ENCODE assay signal across 1 cellular context in genomic region chr17:49788443-49789277, GRCh38.
TF ChIP-seq lines count a peak whose summit lies in the region.

KAT7 (plus strand) TSS chr17:49788681; CDS start chr17:49788835, 154 bp downstream.

TF ChIP-seq in HepG2, 621 proteins besides CTCF, POLR2A, EP300 and RAD21 (continued from another document and continues in another):
- TF ChIP-seq FOXP4 (CRISPR knock-in tag; IDR thresholded peaks at IDR 0.05) (peak; percentile 4; the same call in 1 of the 2 replicates), ZNF33B (CRISPR knock-in tag; IDR thresholded peaks at IDR 0.05) (peak; percentile 94), RBAK (CRISPR knock-in tag; IDR thresholded peaks at IDR 0.05) (no peak), ZNF460 (CRISPR knock-in tag; IDR thresholded peaks at IDR 0.05; ENCODE audit: borderline replicate concordance) (no peak), ZNF784 (CRISPR knock-in tag; IDR thresholded peaks at IDR 0.05; ENCODE audit: borderline replicate concordance) (peak; percentile 58), SMAD9 (CRISPR knock-in tag; IDR thresholded peaks at IDR 0.05) (no peak), ZNF431 (CRISPR knock-in tag; IDR thresholded peaks at IDR 0.05; ENCODE audit: borderline replicate concordance, low read depth) (peak; percentile 18; the same call in 1 of the 2 replicates), ZNF615 (CRISPR knock-in tag; IDR thresholded peaks at IDR 0.05; ENCODE audit: borderline replicate concordance) (no peak), ZFY (CRISPR knock-in tag; IDR thresholded peaks at IDR 0.05) (peak; percentile 98), SP140L (CRISPR knock-in tag; IDR thresholded peaks at IDR 0.05; ENCODE audit: borderline replicate concordance) (no peak; the same call in 1 of the 2 replicates), SCMH1 (CRISPR knock-in tag; IDR thresholded peaks at IDR 0.05; ENCODE audit: borderline replicate concordance) (no peak), ZNF644 (CRISPR knock-in tag; IDR thresholded peaks at IDR 0.05; ENCODE audit: low read depth) (peak; percentile 85), MYC (CRISPR knock-in tag; IDR thresholded peaks at IDR 0.05; ENCODE audit: borderline replicate concordance) (peak; percentile 88), RFXANK (CRISPR knock-in tag; IDR thresholded peaks at IDR 0.05) (no peak; the same call in 1 of the 2 replicates), ZNF446 (CRISPR knock-in tag; IDR thresholded peaks at IDR 0.05) (no peak; the same call in none of the 2 replicates), ZUFSP (CRISPR knock-in tag; IDR thresholded peaks at IDR 0.05; ENCODE audit: borderline replicate concordance) (no peak), CBX1 (IDR thresholded peaks at IDR 0.05; ENCODE audit: low read depth) (peak; percentile 60), ZNF543 (CRISPR knock-in tag; IDR thresholded peaks at IDR 0.05) (peak; percentile 68), E2F1 (CRISPR knock-in tag; IDR thresholded peaks at IDR 0.05) (peak; percentile 92), NCOA5 (CRISPR knock-in tag; IDR thresholded peaks at IDR 0.05) (0 out of 2 replicates have a peak, but pooled peaks have one; percentile 66), ZSCAN30 (CRISPR knock-in tag; IDR thresholded peaks at IDR 0.05) (no peak; the same call in 1 of the 2 replicates), ZC3H4 (CRISPR knock-in tag; IDR thresholded peaks at IDR 0.05; ENCODE audit: borderline replicate concordance) (peak; percentile 86; the same call in 1 of the 2 replicates), ZNF260 (CRISPR knock-in tag; IDR thresholded peaks at IDR 0.05; ENCODE audit: borderline replicate concordance, low read depth) (no peak), ZNF124 (CRISPR knock-in tag; IDR thresholded peaks at IDR 0.05) (peak; percentile 85; the same call in 1 of the 2 replicates), CREB3 (CRISPR knock-in tag; IDR thresholded peaks at IDR 0.05) (peak; percentile 88; the same call in 1 of the 2 replicates), KLF15 (CRISPR knock-in tag; IDR thresholded peaks at IDR 0.05; ENCODE audit: borderline replicate concordance) (peak; percentile 27; the same call in 1 of the 2 replicates), KLF12 (CRISPR knock-in tag; IDR thresholded peaks at IDR 0.05; ENCODE audit: borderline replicate concordance) (no peak; the same call in 1 of the 2 replicates), LRRFIP1 (CRISPR knock-in tag; conservative IDR thresholded peaks at IDR 0.05) (no peak), MAFG (CRISPR knock-in tag; IDR thresholded peaks at IDR 0.05) (no peak), BATF2 (CRISPR knock-in tag; IDR thresholded peaks at IDR 0.05) (no peak), EHMT2 (IDR thresholded peaks at IDR 0.05; ENCODE audit: borderline replicate concordance, low read depth, low read length) (no peak; the same call in 1 of the 2 replicates), TCF7L2 (IDR thresholded peaks at IDR 0.05; ENCODE audit: low read depth, low read length) (no peak), ZNF775 (CRISPR knock-in tag; IDR thresholded peaks at IDR 0.05; ENCODE audit: borderline replicate concordance) (no peak; the same call in 1 of the 2 replicates), FOXA3 (CRISPR knock-in tag; IDR thresholded peaks at IDR 0.05) (peak; percentile 42), ATF7-NPFF (CRISPR knock-in tag; IDR thresholded peaks at IDR 0.05; ENCODE audit: low read depth) (peak; percentile 95), HDAC2 (CRISPR knock-in tag; IDR thresholded peaks at IDR 0.05) (peak; percentile 86; the same call in 1 of the 2 replicates), ATRX (CRISPR knock-in tag; IDR thresholded peaks at IDR 0.05; ENCODE audit: borderline replicate concordance) (no peak), BRCA1 (CRISPR knock-in tag; IDR thresholded peaks at IDR 0.05) (0 out of 2 replicates have a peak, but pooled peaks have one; percentile 37), SNAPC2 (CRISPR knock-in tag; IDR thresholded peaks at IDR 0.05) (peak; percentile 11; the same call in 1 of the 2 replicates), FOXK2 (IDR thresholded peaks at IDR 0.05) (peak; percentile 40), HNRNPUL1 (IDR thresholded peaks at IDR 0.05; ENCODE audit: low read depth, low read length) (no peak), YEATS2 (CRISPR knock-in tag; IDR thresholded peaks at IDR 0.05; ENCODE audit: borderline replicate concordance) (peak; percentile 95; the same call in 1 of the 2 replicates), PPARG (CRISPR knock-in tag; conservative IDR thresholded peaks at IDR 0.05) (0 out of 2 replicates have a peak, but pooled peaks have one; percentile 21), SNAPC4 (CRISPR knock-in tag; IDR thresholded peaks at IDR 0.05) (peak; percentile 78; the same call in 1 of the 2 replicates), ZFX (CRISPR knock-in tag; IDR thresholded peaks at IDR 0.05; ENCODE audit: low read depth) (peak; percentile 99), NR3C1 (CRISPR knock-in tag; IDR thresholded peaks at IDR 0.05) (no peak)
